Comparison of ENCODE assay signal across 23 cellular contexts in genomic region chr5:39167973-39168345, GRCh38. TPM values are rescaled to one million over a fixed set of nuclear protein-coding genes. Genes with fewer than 3 reads are reported as not detected.
DNase-seq lines count a peak whose midpoint lies in the region; ATAC-seq and TF ChIP-seq lines count a peak whose summit lies in the region.
"Had no signal": no experiment of that assay in that cellular context is flagged by ENCODE, and none has a peak within 500 bp of the region (broad histone marks: within the 10 kb centered on the region; RNA-seq: fewer than 3 reads in every experiment).

No MANE protein-coding gene starts in this region.

- peaks cover 66% of the 10 kb centered on the region for H3K36me3 Mint-ChIP-seq in T-helper 2 cell treated with Interferon-gamma antibody and Interleukin-4, amounts not matched to agents 5 μg/mL and 100 μg/mL, for 36 hours (ENCODE audit: low read depth)
- H3K36me3 Mint-ChIP-seq in CD4-positive, CD25-positive, alpha-beta regulatory T cell, result peaks cover 52% of the 10 kb centered on the region
- peaks cover 23% of the 10 kb centered on the region for H3K36me3 Mint-ChIP-seq in activated CD4-positive, alpha-beta memory T cell treated with anti-CD3 and anti-CD28 coated beads for 36 hours
- H3K36me3 Mint-ChIP-seq in dendritic cell treated with granulocyte-macrophage colony-stimulating factor and Interleukin-4, amounts not matched to agents 40 ng/mL and 50 ng/mL, for 4 days (ENCODE audit: low read depth), result peaks cover 31% of the 10 kb centered on the region
- H3K36me3 Mint-ChIP-seq in CD14-positive monocyte (peaks cover 49 to 71% of the 10 kb centered on the region in 2 donors), WTC11 (peaks cover under 1% of the 10 kb centered on the region; the same call in 1 of the 2 replicates)
- H3K36me3 Mint-ChIP-seq: naive B cell, type B pancreatic cell had no signal

- CTCF ChIA-PET in activated CD4-positive, alpha-beta memory T cell treated with anti-CD3 and anti-CD28 coated beads for 36 hours (lab: Charles Lee), result interaction anchor here (1.5 kb wide), 1 partner anchor 11 kb away, joined by 3 read pairs; no protein-coding TSS in a partner anchor
- CTCF ChIA-PET in WTC11 (lab: Charles Lee), result no interaction called here

- no peaks in the 10 kb centered on the region for H3K27me3 ChIP-seq in CD4-positive, CD25-positive, alpha-beta regulatory T cell (ENCODE audit: control insufficient read depth, insufficient read depth, low read length)
- H3K27me3 ChIP-seq: dorsolateral prefrontal cortex, heart right ventricle, pancreas had no signal

- H3K4me3 ChIP-seq in CD4-positive, CD25-positive, alpha-beta regulatory T cell (ENCODE audit: low read depth, low read length), result peak overlapping the region; percentile 57
- H3K4me3 ChIP-seq: dorsolateral prefrontal cortex, heart right ventricle, pancreas had no signal

- H3K27ac ChIP-seq in CD4-positive, CD25-positive, alpha-beta regulatory T cell (ENCODE audit: insufficient read depth, low read length, poor library complexity, severe bottlenecking), result peak overlapping the region; percentile 65
- H3K27ac ChIP-seq: dorsolateral prefrontal cortex, pancreas had no signal

- TF ChIP-seq CTCF in CD14-positive monocyte (IDR thresholded peaks at IDR 0.05) (no peak), WTC11 (IDR thresholded peaks at IDR 0.05) (no peak)

- peaks cover 0 to 2% of the 10 kb centered on the region in 2 experiments for H3K9me3 ChIP-seq in CD4-positive, CD25-positive, alpha-beta regulatory T cell (ENCODE audit: control insufficient read depth in 2 of 2, low read length in 2 of 2)
- H3K9me3 ChIP-seq: pancreas had no signal

- peak overlapping the region; percentile 64 for H3K4me3 Mint-ChIP-seq in T-helper 2 cell treated with Interferon-gamma antibody and Interleukin-4, amounts not matched to agents 5 μg/mL and 100 μg/mL, for 36 hours
- H3K4me3 Mint-ChIP-seq in CD4-positive, CD25-positive, alpha-beta regulatory T cell, result peak overlapping the region; percentile 58 to 79 (median 64)
- peak overlapping the region; percentile 54 for H3K4me3 Mint-ChIP-seq in activated CD4-positive, alpha-beta memory T cell treated with anti-CD3 and anti-CD28 coated beads for 36 hours
- no peak overlapping the region for H3K4me3 Mint-ChIP-seq in dendritic cell treated with granulocyte-macrophage colony-stimulating factor and Interleukin-4, amounts not matched to agents 40 ng/mL and 50 ng/mL, for 4 days
- H3K4me3 Mint-ChIP-seq in CD14-positive monocyte, result no peak overlapping the region
- H3K4me3 Mint-ChIP-seq in WTC11, result no peak overlapping the region
- H3K4me3 Mint-ChIP-seq: naive B cell, type B pancreatic cell had no signal

- H3K4me1 Mint-ChIP-seq in T-helper 2 cell treated with Interferon-gamma antibody and Interleukin-4, amounts not matched to agents 5 μg/mL and 100 μg/mL, for 36 hours (ENCODE audit: low read depth), result peaks cover 79% of the 10 kb centered on the region
- H3K4me1 Mint-ChIP-seq in CD4-positive, CD25-positive, alpha-beta regulatory T cell, result peaks cover 53 to 99% (median 82%) of the 10 kb centered on the region in 4 donors
- H3K4me1 Mint-ChIP-seq in activated CD4-positive, alpha-beta memory T cell treated with anti-CD3 and anti-CD28 coated beads for 36 hours (ENCODE audit: low read depth), result peaks cover 90% of the 10 kb centered on the region
- H3K4me1 Mint-ChIP-seq in dendritic cell treated with granulocyte-macrophage colony-stimulating factor and Interleukin-4, amounts not matched to agents 40 ng/mL and 50 ng/mL, for 4 days (ENCODE audit: low read depth), result peaks cover 39% of the 10 kb centered on the region
- H3K4me1 Mint-ChIP-seq in CD14-positive monocyte (peaks cover 30% of the 10 kb centered on the region), WTC11 (peaks cover 12% of the 10 kb centered on the region)

- intact Hi-C loops in activated CD4-positive, alpha-beta memory T cell treated with anti-CD3 and anti-CD28 coated beads for 36 hours (cut with micrococcal nuclease), result no loop called here
- intact Hi-C loops in dendritic cell treated with granulocyte-macrophage colony-stimulating factor and Interleukin-4, amounts not matched to agents 40 ng/mL and 50 ng/mL, for 4 days (cut with micrococcal nuclease), result no loop called here
- intact Hi-C loops in CD14-positive monocyte (cut with micrococcal nuclease), result no loop called here

- peaks cover 35% of the 10 kb centered on the region for H3K36me3 ChIP-seq in CD4-positive, CD25-positive, alpha-beta regulatory T cell (ENCODE audit: control insufficient read depth, insufficient read depth, low read length)
- H3K36me3 ChIP-seq: heart right ventricle, pancreas had no signal

- no peak for DNase-seq in T-helper 2 cell treated with Interferon-gamma antibody and Interleukin-4, amounts not matched to agents 5 μg/mL and 100 μg/mL, for 36 hours (ENCODE audit: low spot score)
- DNase-seq in T-helper 2 cell, result no peak
- DNase-seq in CD4-positive, CD25-positive, alpha-beta regulatory T cell, result no peak
- no peak for DNase-seq in activated CD4-positive, alpha-beta memory T cell treated with anti-CD3 and anti-CD28 coated beads for 36 hours
- DNase-seq in NCI-H2227 treated with DMSO at 0.1 percent for 48 hours (lab: John Stamatoyannopoulos, UW), result no peak
- DNase-seq in CD14-positive monocyte (ENCODE audit: low spot score), result no peak
- no peak for DNase-seq in WTC11 (ENCODE audit: low spot score)
- DNase-seq: 8988T; AML-193; aorta; caudate nucleus; dorsolateral prefrontal cortex; heart right ventricle; Kasumi-1; naive B cell; NCI-H187 treated with DMSO at 0.1 percent for 48 hours; NCI-H226; pancreas; right cardiac atrium; stimulated activated CD4-positive, alpha-beta T cell treated with anti-CD3 and anti-CD28 coated beads, Interleukin-12 subunit alpha, Interleukin-12 subunit beta, amount 100 ng/mL, for 4 hours; stimulated activated CD4-positive, alpha-beta T cell treated with anti-CD3 and anti-CD28 coated beads, Interleukin-4, amount 100 ng/mL, for 4 hours had no signal

- H3K27ac Mint-ChIP-seq in T-helper 2 cell treated with Interferon-gamma antibody and Interleukin-4, amounts not matched to agents 5 μg/mL and 100 μg/mL, for 36 hours, result peak overlapping the region; percentile 67
- peak overlapping the region; percentile 72 to 97 (median 72) for H3K27ac Mint-ChIP-seq in CD4-positive, CD25-positive, alpha-beta regulatory T cell
- H3K27ac Mint-ChIP-seq in activated CD4-positive, alpha-beta memory T cell treated with anti-CD3 and anti-CD28 coated beads for 36 hours, result peak overlapping the region; percentile 76
- H3K27ac Mint-ChIP-seq in dendritic cell treated with granulocyte-macrophage colony-stimulating factor and Interleukin-4, amounts not matched to agents 40 ng/mL and 50 ng/mL, for 4 days, result peak overlapping the region; percentile 20
- H3K27ac Mint-ChIP-seq in CD14-positive monocyte (peak overlapping the region in 1 of 7 donors; percentile 34), WTC11 (no peak overlapping the region)
- H3K27ac Mint-ChIP-seq: type B pancreatic cell had no signal

- no peaks in the 10 kb centered on the region for H3K27me3 Mint-ChIP-seq in T-helper 2 cell treated with Interferon-gamma antibody and Interleukin-4, amounts not matched to agents 5 μg/mL and 100 μg/mL, for 36 hours (ENCODE audit: low read depth)
- no peaks in the 10 kb centered on the region for H3K27me3 Mint-ChIP-seq in CD4-positive, CD25-positive, alpha-beta regulatory T cell
- no peaks in the 10 kb centered on the region for H3K27me3 Mint-ChIP-seq in activated CD4-positive, alpha-beta memory T cell treated with anti-CD3 and anti-CD28 coated beads for 36 hours
- no peaks in the 10 kb centered on the region for H3K27me3 Mint-ChIP-seq in dendritic cell treated with granulocyte-macrophage colony-stimulating factor and Interleukin-4, amounts not matched to agents 40 ng/mL and 50 ng/mL, for 4 days
- H3K27me3 Mint-ChIP-seq in CD14-positive monocyte (ENCODE audit: low read depth in 3 of 3) (no peaks in the 10 kb centered on the region), WTC11 (ENCODE audit: low read depth) (no peaks in the 10 kb centered on the region)
- H3K27me3 Mint-ChIP-seq: naive B cell, type B pancreatic cell had no signal

- POLR2A ChIA-PET in activated CD4-positive, alpha-beta memory T cell treated with anti-CD3 and anti-CD28 coated beads for 36 hours (lab: Charles Lee), result no interaction called here
- POLR2A ChIA-PET in WTC11 (lab: Charles Lee), result no interaction called here

- peaks cover 20% of the 10 kb centered on the region for H3K9me3 Mint-ChIP-seq in T-helper 2 cell treated with Interferon-gamma antibody and Interleukin-4, amounts not matched to agents 5 μg/mL and 100 μg/mL, for 36 hours
- H3K9me3 Mint-ChIP-seq in CD4-positive, CD25-positive, alpha-beta regulatory T cell, result peaks cover 0 to 3% (median 1%) of the 10 kb centered on the region in 7 donors
- H3K9me3 Mint-ChIP-seq in activated CD4-positive, alpha-beta memory T cell treated with anti-CD3 and anti-CD28 coated beads for 36 hours, result peaks cover 6% of the 10 kb centered on the region
- no peaks in the 10 kb centered on the region for H3K9me3 Mint-ChIP-seq in dendritic cell treated with granulocyte-macrophage colony-stimulating factor and Interleukin-4, amounts not matched to agents 40 ng/mL and 50 ng/mL, for 4 days
- H3K9me3 Mint-ChIP-seq in CD14-positive monocyte, result peaks cover 0 to 1% (median 0%) of the 10 kb centered on the region in 7 donors
- H3K9me3 Mint-ChIP-seq in WTC11, result peaks cover 9% of the 10 kb centered on the region
- H3K9me3 Mint-ChIP-seq: type B pancreatic cell had no signal

- peaks cover 79% of the 10 kb centered on the region for H3K4me1 ChIP-seq in CD4-positive, CD25-positive, alpha-beta regulatory T cell (ENCODE audit: control insufficient read depth, insufficient read depth, low read length, poor library complexity, severe bottlenecking)
- H3K4me1 ChIP-seq: pancreas had no signal

- ATAC-seq in CD4-positive, CD25-positive, alpha-beta regulatory T cell (ENCODE audit: low read depth in 2 of 2), result no peak
- no peak for ATAC-seq in WTC11
- ATAC-seq: heart right ventricle, pancreas, right cardiac atrium had no signal

TF ChIP-seq in WTC11, 78 proteins besides CTCF, POLR2A, EP300 and RAD21:
- no peak for TF ChIP-seq ZNF232 (CRISPR knock-in tag; IDR thresholded peaks at IDR 0.05)
- TF ChIP-seq E2F5 (CRISPR knock-in tag; IDR thresholded peaks at IDR 0.05), result no peak
- no peak for TF ChIP-seq CBFB (CRISPR knock-in tag; IDR thresholded peaks at IDR 0.05; ENCODE audit: low read depth)

RNA-seq across cellular contexts. Expression of gene FYB1, which starts 51.4 kb away (rescaled TPM):
- total RNA-seq in CD4-positive, CD25-positive, alpha-beta regulatory T cell, result 639 TPM
- 100 to 1,000 TPM; 197 to 254 (median 226) TPM for polyA plus RNA-seq in CD4-positive, CD25-positive, alpha-beta regulatory T cell
- 100 to 1,000 TPM; 105 to 106 TPM for total RNA-seq in activated CD4-positive, alpha-beta memory T cell treated with anti-CD3 and anti-CD28 coated beads for 36 hours
- polyA plus RNA-seq in CD14-positive monocyte, result 100 to 1,000 TPM in 1 of 2 donors, 10 to 100 TPM in 1; 75.3 to 141 TPM
- 0.27 to 0.71 TPM (median 0.52 TPM) in 3 replicates for total RNA-seq in WTC11 (2021)

Comparison
In these comparisons a context has a peak if more than half of its experiments do, and no peak if none do; other contexts are left out.
1. H3K4me3 Mint-ChIP-seq: peak in T-helper 2 cell treated with Interferon-gamma antibody and Interleukin-4, amounts not matched to agents 5 μg/mL and 100 μg/mL, for 36 hours (single experiment), CD4-positive, CD25-positive, alpha-beta regulatory T cell (4 of 4) and activated CD4-positive, alpha-beta memory T cell treated with anti-CD3 and anti-CD28 coated beads for 36 hours (single experiment); none in dendritic cell treated with granulocyte-macrophage colony-stimulating factor and Interleukin-4, amounts not matched to agents 40 ng/mL and 50 ng/mL, for 4 days (single experiment), CD14-positive monocyte (0 of 2) and WTC11 (single experiment).
2. RNA of gene FYB1, which starts 51.4 kb away (total RNA-seq): 639 TPM in CD4-positive, CD25-positive, alpha-beta regulatory T cell (single experiment) and 105 to 106 TPM in activated CD4-positive, alpha-beta memory T cell treated with anti-CD3 and anti-CD28 coated beads for 36 hours; 0.27 to 0.71 TPM in WTC11; every median in the first group is over 10 times any median in the second.